In genomic region chr14:51850651-51851050, GRCh38 we compare ENCODE assay signal across 19 cellular contexts. TPM values are rescaled to one million over a fixed set of nuclear protein-coding genes. Genes with fewer than 3 reads are reported as not detected.
A peak's percentile ranks its signal among the peaks of the same experiment; 100 is the strongest.
DNase-seq lines count a peak whose midpoint lies in the region; ATAC-seq lines count a peak whose summit lies in the region.
"Had no signal": no experiment of that assay in that cellular context is flagged by ENCODE, and none has a peak within 500 bp of the region (broad histone marks: within the 10 kb centered on the region; RNA-seq: fewer than 3 reads in every experiment).

No MANE protein-coding gene starts in this region.

- peaks cover 69% of the 10 kb centered on the region for H3K4me1 Mint-ChIP-seq in activated CD4-positive, alpha-beta memory T cell treated with anti-CD3 and anti-CD28 coated beads for 36 hours (ENCODE audit: low read depth)
- peaks cover 70% of the 10 kb centered on the region for H3K4me1 Mint-ChIP-seq in activated CD4-positive, alpha-beta memory T cell treated with anti-CD3 and anti-CD28 coated beads, Interleukin-2, amount 10 ng/mL, durations not matched to agents 7 days and 5 days
- H3K4me1 Mint-ChIP-seq in CD4-positive, CD25-positive, alpha-beta regulatory T cell, result peaks cover 30 to 70% (median 44%) of the 10 kb centered on the region in 4 donors
- H3K4me1 Mint-ChIP-seq in activated T-helper 2 cell treated with anti-CD3 and anti-CD28 coated beads, Interferon-gamma antibody, Interleukin-2, Interleukin-4, amounts not matched to agents 10 μg/mL and 5 μg/mL and 100 μg/mL, durations not matched to agents 14 hours and 24 hours and 36 hours (ENCODE audit: low read depth), result peaks cover 62% of the 10 kb centered on the region
- H3K4me1 Mint-ChIP-seq in naive thymus-derived CD4-positive, alpha-beta T cell, result peaks cover 30 to 81% (median 68%) of the 10 kb centered on the region in 7 donors
- H3K4me1 Mint-ChIP-seq in CD8-positive, alpha-beta memory T cell, result peaks cover 72 to 90% (median 78%) of the 10 kb centered on the region in 3 donors

- peaks cover 2% of the 10 kb centered on the region for H3K27me3 Mint-ChIP-seq in activated CD4-positive, alpha-beta memory T cell treated with anti-CD3 and anti-CD28 coated beads for 36 hours
- no peaks in the 10 kb centered on the region for H3K27me3 Mint-ChIP-seq in activated CD4-positive, alpha-beta memory T cell treated with anti-CD3 and anti-CD28 coated beads, Interleukin-2, amount 10 ng/mL, durations not matched to agents 7 days and 5 days
- H3K27me3 Mint-ChIP-seq in CD4-positive, CD25-positive, alpha-beta regulatory T cell, result peaks cover 19% of the 10 kb centered on the region
- no peaks in the 10 kb centered on the region for H3K27me3 Mint-ChIP-seq in activated T-helper 2 cell treated with anti-CD3 and anti-CD28 coated beads, Interferon-gamma antibody, Interleukin-2, Interleukin-4, amounts not matched to agents 10 μg/mL and 5 μg/mL and 100 μg/mL, durations not matched to agents 14 hours and 24 hours and 36 hours (ENCODE audit: low read depth)
- H3K27me3 Mint-ChIP-seq in naive thymus-derived CD4-positive, alpha-beta T cell, result peaks cover 0 to 2% (median 0%) of the 10 kb centered on the region in 5 donors
- peaks cover 0 to 10% of the 10 kb centered on the region in 2 donors for H3K27me3 Mint-ChIP-seq in CD8-positive, alpha-beta memory T cell
- H3K27me3 Mint-ChIP-seq: CD4-positive, alpha-beta T cell had no signal

- peaks cover 29% of the 10 kb centered on the region for H3K4me1 ChIP-seq in CD4-positive, CD25-positive, alpha-beta regulatory T cell (ENCODE audit: control insufficient read depth, insufficient read depth, low read length, poor library complexity, severe bottlenecking)
- H3K4me1 ChIP-seq in naive thymus-derived CD4-positive, alpha-beta T cell (ENCODE audit: control insufficient read depth in 2 of 2, insufficient read depth in 2 of 2, low read length in 2 of 2), result peaks cover 19 to 38% of the 10 kb centered on the region in 2 donors
- peaks cover 41% of the 10 kb centered on the region for H3K4me1 ChIP-seq in CD8-positive, alpha-beta memory T cell (ENCODE audit: insufficient read depth, low read length)

- H3K4me3 Mint-ChIP-seq in activated CD4-positive, alpha-beta memory T cell treated with anti-CD3 and anti-CD28 coated beads for 36 hours, result no peak overlapping the region
- no peak overlapping the region for H3K4me3 Mint-ChIP-seq in activated CD4-positive, alpha-beta memory T cell treated with anti-CD3 and anti-CD28 coated beads, Interleukin-2, amount 10 ng/mL, durations not matched to agents 7 days and 5 days
- no peak overlapping the region for H3K4me3 Mint-ChIP-seq in CD4-positive, CD25-positive, alpha-beta regulatory T cell
- H3K4me3 Mint-ChIP-seq in activated T-helper 2 cell treated with anti-CD3 and anti-CD28 coated beads, Interferon-gamma antibody, Interleukin-2, Interleukin-4, amounts not matched to agents 10 μg/mL and 5 μg/mL and 100 μg/mL, durations not matched to agents 14 hours and 24 hours and 36 hours (ENCODE audit: low read depth), result no peak overlapping the region
- no peak overlapping the region for H3K4me3 Mint-ChIP-seq in naive thymus-derived CD4-positive, alpha-beta T cell
- H3K4me3 Mint-ChIP-seq in CD8-positive, alpha-beta memory T cell, result peak overlapping the region in 1 of 7 donors; percentile 59
- H3K4me3 Mint-ChIP-seq: CD4-positive, alpha-beta T cell had no signal

- H3K36me3 ChIP-seq in CD4-positive, CD25-positive, alpha-beta regulatory T cell (ENCODE audit: control insufficient read depth, insufficient read depth, low read length), result no peaks in the 10 kb centered on the region
- no peaks in the 10 kb centered on the region for H3K36me3 ChIP-seq in naive thymus-derived CD4-positive, alpha-beta T cell (ENCODE audit: control insufficient read depth in 2 of 3, insufficient read depth in 3 of 3, low read length in 3 of 3)
- no peaks in the 10 kb centered on the region for H3K36me3 ChIP-seq in CD8-positive, alpha-beta memory T cell (ENCODE audit: insufficient read depth, low read length)
- H3K36me3 ChIP-seq: BE2C, Peyer's patch had no signal

- no peak overlapping the region for H3K27ac ChIP-seq in CD4-positive, CD25-positive, alpha-beta regulatory T cell (ENCODE audit: insufficient read depth, low read length, poor library complexity, severe bottlenecking)
- H3K27ac ChIP-seq in naive thymus-derived CD4-positive, alpha-beta T cell (ENCODE audit: low read depth, low read length), result no peak overlapping the region
- no peak overlapping the region for H3K27ac ChIP-seq in CD8-positive, alpha-beta memory T cell (ENCODE audit: low read depth, low read length)
- H3K27ac ChIP-seq: Peyer's patch had no signal

- H3K9me3 Mint-ChIP-seq in activated CD4-positive, alpha-beta memory T cell treated with anti-CD3 and anti-CD28 coated beads for 36 hours, result peaks cover 30% of the 10 kb centered on the region
- peaks cover 24% of the 10 kb centered on the region for H3K9me3 Mint-ChIP-seq in activated CD4-positive, alpha-beta memory T cell treated with anti-CD3 and anti-CD28 coated beads, Interleukin-2, amount 10 ng/mL, durations not matched to agents 7 days and 5 days
- H3K9me3 Mint-ChIP-seq in CD4-positive, CD25-positive, alpha-beta regulatory T cell, result peaks cover 0 to 12% (median 2%) of the 10 kb centered on the region in 7 donors
- peaks cover 34% of the 10 kb centered on the region for H3K9me3 Mint-ChIP-seq in activated T-helper 2 cell treated with anti-CD3 and anti-CD28 coated beads, Interferon-gamma antibody, Interleukin-2, Interleukin-4, amounts not matched to agents 10 μg/mL and 5 μg/mL and 100 μg/mL, durations not matched to agents 14 hours and 24 hours and 36 hours
- peaks cover 0 to 16% (median 6%) of the 10 kb centered on the region in 11 donors for H3K9me3 Mint-ChIP-seq in naive thymus-derived CD4-positive, alpha-beta T cell
- peaks cover 0 to 7% (median 3%) of the 10 kb centered on the region in 5 donors for H3K9me3 Mint-ChIP-seq in CD8-positive, alpha-beta memory T cell

- DNase-seq in activated CD4-positive, alpha-beta memory T cell treated with anti-CD3 and anti-CD28 coated beads for 36 hours, result peak; percentile 58
- no peak for DNase-seq in activated CD4-positive, alpha-beta memory T cell treated with anti-CD3 and anti-CD28 coated beads, Interleukin-2, amount 10 ng/mL, durations not matched to agents 7 days and 5 days
- no peak for DNase-seq in CD4-positive, CD25-positive, alpha-beta regulatory T cell
- DNase-seq in activated T-helper 2 cell treated with anti-CD3 and anti-CD28 coated beads, Interferon-gamma antibody, Interleukin-2, Interleukin-4, amounts not matched to agents 10 μg/mL and 5 μg/mL and 100 μg/mL, durations not matched to agents 14 hours and 24 hours and 36 hours (ENCODE audit: low spot score), result no peak
- no peak for DNase-seq in naive thymus-derived CD4-positive, alpha-beta T cell
- DNase-seq in CD8-positive, alpha-beta memory T cell, result no peak
- DNase-seq in NCI-H1048 (lab: John Stamatoyannopoulos, UW), result no peak
- DNase-seq: BE2C; CD4-positive, alpha-beta T cell; DMS153; GDM1; GOT3; NCI-H1105; NCI-H1694 treated with DMSO at 0.1 percent for 48 hours; NCI-H510A; NCI-H748 treated with DMSO at 0.1 percent for 48 hours; NK-92 treated with Interleukin-12 subunit alpha and Interleukin-12 subunit beta, amount 100 ng/mL, for 24 hours; Peyer's patch had no signal

- H3K27ac Mint-ChIP-seq in activated CD4-positive, alpha-beta memory T cell treated with anti-CD3 and anti-CD28 coated beads for 36 hours, result peak overlapping the region; percentile 63
- no peak overlapping the region for H3K27ac Mint-ChIP-seq in activated CD4-positive, alpha-beta memory T cell treated with anti-CD3 and anti-CD28 coated beads, Interleukin-2, amount 10 ng/mL, durations not matched to agents 7 days and 5 days
- peak overlapping the region; percentile 20 to 77 (median 72) for H3K27ac Mint-ChIP-seq in CD4-positive, CD25-positive, alpha-beta regulatory T cell
- peak overlapping the region; percentile 9 for H3K27ac Mint-ChIP-seq in activated T-helper 2 cell treated with anti-CD3 and anti-CD28 coated beads, Interferon-gamma antibody, Interleukin-2, Interleukin-4, amounts not matched to agents 10 μg/mL and 5 μg/mL and 100 μg/mL, durations not matched to agents 14 hours and 24 hours and 36 hours
- H3K27ac Mint-ChIP-seq in naive thymus-derived CD4-positive, alpha-beta T cell, result peak overlapping the region in 6 of 9 donors; percentile 13 to 99 (median 52)
- peak overlapping the region in 3 of 8 donors; percentile 18 to 54 (median 19) for H3K27ac Mint-ChIP-seq in CD8-positive, alpha-beta memory T cell

- peaks cover 30% of the 10 kb centered on the region for H3K36me3 Mint-ChIP-seq in activated CD4-positive, alpha-beta memory T cell treated with anti-CD3 and anti-CD28 coated beads for 36 hours
- peaks cover 46% of the 10 kb centered on the region for H3K36me3 Mint-ChIP-seq in activated CD4-positive, alpha-beta memory T cell treated with anti-CD3 and anti-CD28 coated beads, Interleukin-2, amount 10 ng/mL, durations not matched to agents 7 days and 5 days (ENCODE audit: low read depth)
- H3K36me3 Mint-ChIP-seq in CD4-positive, CD25-positive, alpha-beta regulatory T cell, result peaks cover 3% of the 10 kb centered on the region
- peaks cover 37% of the 10 kb centered on the region for H3K36me3 Mint-ChIP-seq in activated T-helper 2 cell treated with anti-CD3 and anti-CD28 coated beads, Interferon-gamma antibody, Interleukin-2, Interleukin-4, amounts not matched to agents 10 μg/mL and 5 μg/mL and 100 μg/mL, durations not matched to agents 14 hours and 24 hours and 36 hours (ENCODE audit: low read depth)
- peaks cover 0 to 32% (median 5%) of the 10 kb centered on the region in 5 donors for H3K36me3 Mint-ChIP-seq in naive thymus-derived CD4-positive, alpha-beta T cell
- H3K36me3 Mint-ChIP-seq in CD8-positive, alpha-beta memory T cell, result peaks cover 0 to 2% (median 1%) of the 10 kb centered on the region in 3 donors

- no peaks in the 10 kb centered on the region for H3K27me3 ChIP-seq in CD4-positive, CD25-positive, alpha-beta regulatory T cell (ENCODE audit: control insufficient read depth, insufficient read depth, low read length)
- H3K27me3 ChIP-seq in naive thymus-derived CD4-positive, alpha-beta T cell (ENCODE audit: control insufficient read depth in 2 of 2, insufficient read depth in 2 of 2, low read length in 2 of 2), result no peaks in the 10 kb centered on the region
- no peaks in the 10 kb centered on the region for H3K27me3 ChIP-seq in CD8-positive, alpha-beta memory T cell (ENCODE audit: insufficient read depth, low read length, poor library complexity, severe bottlenecking)
- H3K27me3 ChIP-seq: BE2C, Peyer's patch had no signal

- H3K4me3 ChIP-seq in CD4-positive, CD25-positive, alpha-beta regulatory T cell (ENCODE audit: low read depth, low read length), result no peak overlapping the region
- no peak overlapping the region for H3K4me3 ChIP-seq in naive thymus-derived CD4-positive, alpha-beta T cell (ENCODE audit: low read length)
- no peak overlapping the region for H3K4me3 ChIP-seq in CD8-positive, alpha-beta memory T cell (ENCODE audit: low read length)
- H3K4me3 ChIP-seq: Peyer's patch had no signal

- CTCF ChIA-PET in activated CD4-positive, alpha-beta memory T cell treated with anti-CD3 and anti-CD28 coated beads for 36 hours (lab: Charles Lee), result interaction anchor here (1.7 kb wide), 1 partner anchor 17 kb away, joined by 4 read pairs; no protein-coding TSS in a partner anchor
- CTCF ChIA-PET in activated CD4-positive, alpha-beta memory T cell treated with anti-CD3 and anti-CD28 coated beads, Interleukin-2, amount 10 ng/mL, durations not matched to agents 7 days and 5 days (lab: Charles Lee), result interaction anchor here (0.5 to 1.9 kb wide), 2 partner anchors 10 to 1938 kb away, joined by 4 read pairs; partner anchors contain the start of gene GNG2
- CTCF ChIA-PET in naive thymus-derived CD4-positive, alpha-beta T cell (lab: Charles Lee), result interaction anchor here (0.9 kb wide), 1 partner anchor 9 kb away, joined by 3 read pairs; the partner anchor contains the start of gene GNG2
- CTCF ChIA-PET in CD8-positive, alpha-beta memory T cell (lab: Charles Lee), result no interaction called here

- intact Hi-C loops in activated CD4-positive, alpha-beta memory T cell treated with anti-CD3 and anti-CD28 coated beads for 36 hours (cut with micrococcal nuclease), result no loop called here
- intact Hi-C loops in activated T-helper 2 cell treated with anti-CD3 and anti-CD28 coated beads, Interferon-gamma antibody, Interleukin-2, Interleukin-4, amounts not matched to agents 10 μg/mL and 5 μg/mL and 100 μg/mL, durations not matched to agents 14 hours and 24 hours and 36 hours (cut with micrococcal nuclease), result no loop called here
- intact Hi-C loops in naive thymus-derived CD4-positive, alpha-beta T cell (cut with micrococcal nuclease), result no loop called here

- H3K9me3 ChIP-seq in CD4-positive, CD25-positive, alpha-beta regulatory T cell (ENCODE audit: control insufficient read depth in 2 of 2, low read length in 2 of 2), result peaks cover 0 to 5% of the 10 kb centered on the region in 2 experiments
- no peaks in the 10 kb centered on the region for H3K9me3 ChIP-seq in naive thymus-derived CD4-positive, alpha-beta T cell (ENCODE audit: control insufficient read depth in 2 of 3, low read length in 3 of 3)
- no peaks in the 10 kb centered on the region for H3K9me3 ChIP-seq in CD8-positive, alpha-beta memory T cell (ENCODE audit: low read length)
- H3K9me3 ChIP-seq: BE2C, Peyer's patch had no signal

- POLR2A ChIA-PET in activated CD4-positive, alpha-beta memory T cell treated with anti-CD3 and anti-CD28 coated beads for 36 hours (lab: Charles Lee), result interaction anchor here (0.9 to 2.0 kb wide), 2 partner anchors 11 to 17 kb away, joined by 3 to 15 read pairs; partner anchors contain the start of gene GNG2
- POLR2A ChIA-PET in activated CD4-positive, alpha-beta memory T cell treated with anti-CD3 and anti-CD28 coated beads, Interleukin-2, amount 10 ng/mL, durations not matched to agents 7 days and 5 days (lab: Charles Lee), result interaction anchor here (1.4 to 9.8 kb wide), 2 partner anchors 12 to 140 kb away, joined by 3 to 407 read pairs; partner anchors contain the start of gene GNG2
- POLR2A ChIA-PET in naive thymus-derived CD4-positive, alpha-beta T cell (lab: Charles Lee), result interaction anchor here (0.6 to 3.0 kb wide), 2 partner anchors 10 to 19 kb away, joined by 3 to 16 read pairs; partner anchors contain the start of gene GNG2
- POLR2A ChIA-PET in CD8-positive, alpha-beta memory T cell (lab: Charles Lee), result interaction anchor here (0.8 to 2.0 kb wide), 2 partner anchors 10 to 76 kb away, joined by 3 to 9 read pairs; partner anchors contain the start of gene GNG2

- ATAC-seq in CD4-positive, CD25-positive, alpha-beta regulatory T cell (ENCODE audit: low read depth in 2 of 2), result no peak
- ATAC-seq in naive thymus-derived CD4-positive, alpha-beta T cell, result no peak
- ATAC-seq in GM21786 (IDR thresholded peaks at IDR 0.05; ENCODE audit: unreplicated experiment), result no peak

RNA-seq across cellular contexts. Expression of gene GNG2, which starts 9.8 kb away (rescaled TPM):
- 100 to 1,000 TPM; 146 TPM for total RNA-seq in activated CD4-positive, alpha-beta memory T cell treated with anti-CD3 and anti-CD28 coated beads for 36 hours
- total RNA-seq in activated CD4-positive, alpha-beta memory T cell treated with anti-CD3 and anti-CD28 coated beads, Interleukin-2, amount 10 ng/mL, durations not matched to agents 7 days and 5 days, result 100 to 1,000 TPM; 296 to 304 TPM
- 252 TPM for total RNA-seq in CD4-positive, CD25-positive, alpha-beta regulatory T cell
- 100 to 1,000 TPM; 145 to 216 (median 195) TPM for polyA plus RNA-seq in CD4-positive, CD25-positive, alpha-beta regulatory T cell
- 120 and 128 TPM in 2 replicates for total RNA-seq in activated T-helper 2 cell treated with anti-CD3 and anti-CD28 coated beads, Interferon-gamma antibody, Interleukin-2, Interleukin-4, amounts not matched to agents 10 μg/mL and 5 μg/mL and 100 μg/mL, durations not matched to agents 14 hours and 24 hours and 36 hours
- 100 to 1,000 TPM in 3 of 5 experiments, 10 to 100 TPM in 2; 62.1 to 199 (median 106) TPM for total RNA-seq in naive thymus-derived CD4-positive, alpha-beta T cell
- 100 to 1,000 TPM; 117 to 135 TPM for polyA plus RNA-seq in naive thymus-derived CD4-positive, alpha-beta T cell
- total RNA-seq in CD8-positive, alpha-beta memory T cell, result 100 to 1,000 TPM; 106 to 112 TPM
- polyA plus RNA-seq in CD8-positive, alpha-beta memory T cell, result 218 TPM
